ENCODE assay signal across 12 cellular contexts in genomic region chr12:94805749-94806148, GRCh38.
DNase-seq lines count a peak whose midpoint lies in the region; ATAC-seq and TF ChIP-seq lines count a peak whose summit lies in the region.
"Had no signal": no experiment of that assay in that cellular context is flagged by ENCODE, and none has a peak within 500 bp of the region (broad histone marks: within the 10 kb centered on the region; RNA-seq: fewer than 3 reads in every experiment).

No MANE protein-coding gene starts in this region.

- H3K79me1 ChIP-seq in mesendoderm (ENCODE audit: low read length) = no peaks in the 10 kb centered on the region

- no peak overlapping the region for H3K4ac ChIP-seq in mesendoderm (ENCODE audit: low read depth, low read length)

- no peaks in the 10 kb centered on the region for H3K79me2 ChIP-seq in mesendoderm (ENCODE audit: control insufficient read depth, insufficient read depth, low read length)

- H3K9ac ChIP-seq in mesendoderm (ENCODE audit: low read length) = no peak overlapping the region

- no peak overlapping the region for H2BK5ac ChIP-seq in mesendoderm (ENCODE audit: low read length)

- H3K27ac ChIP-seq in brain microvascular endothelial cell = no peak overlapping the region
- H3K27ac ChIP-seq in mesendoderm (ENCODE audit: low read depth, low read length) = no peak overlapping the region

- no peak for TF ChIP-seq CTCF in brain microvascular endothelial cell (IDR thresholded peaks at IDR 0.05; ENCODE audit: low read depth, low read length, missing control alignments)

- ATAC-seq in HG03565 (IDR thresholded peaks at IDR 0.05; ENCODE audit: unreplicated experiment) = peak; percentile 43
- ATAC-seq in GM18870 (IDR thresholded peaks at IDR 0.05; ENCODE audit: unreplicated experiment) = no peak

- H3K4me3 ChIP-seq in brain microvascular endothelial cell (ENCODE audit: low read depth, low read length) (no peak overlapping the region), mesendoderm (ENCODE audit: low read length) (no peak overlapping the region)

- H3K27me3 ChIP-seq in brain microvascular endothelial cell (replicated peaks) (no peaks in the 10 kb centered on the region), mesendoderm (ENCODE audit: insufficient read depth, low read length, poor library complexity) (no peaks in the 10 kb centered on the region)

- no peak overlapping the region for H4K8ac ChIP-seq in mesendoderm (ENCODE audit: low read depth, low read length)

- DNase-seq in CD1c-positive myeloid dendritic cell (ENCODE audit: extremely low spot score) (peak; percentile 42), brain microvascular endothelial cell (peak; percentile 61), mesendoderm (peak; percentile 46)
- no peak for DNase-seq in stimulated activated CD8-positive, alpha-beta memory T cell treated with anti-CD3 and anti-CD28 coated beads, Interleukin-4, amount 100 ng/mL, for 48 hours
- no peak for DNase-seq in activated CD8-positive, alpha-beta memory T cell treated with anti-CD3 and anti-CD28 coated beads for 24 hours
- no peak for DNase-seq in stimulated activated CD4-positive, alpha-beta T cell treated with anti-CD3 and anti-CD28 coated beads, Interleukin-2, amount 100 ng/mL, for 24 hours
- DNase-seq: DMS 273 treated with DMSO at 0.1 percent for 48 hours; left cardiac atrium; SHP77 treated with DMSO at 0.1 percent for 48 hours; stimulated activated CD4-positive, alpha-beta T cell treated with anti-CD3 and anti-CD28 coated beads, Interleukin-15, amount 100 ng/mL, for 24 hours had no signal

- no peak overlapping the region for H3K56ac ChIP-seq in mesendoderm (ENCODE audit: low read length)

- H2BK15ac ChIP-seq in mesendoderm (replicated peaks; ENCODE audit: low read depth) = no peak overlapping the region

- WGBS in mesendoderm (ENCODE audit: extremely low coverage, insufficient coverage, low lambda C conversion rate) = 100% methylated on average over 1 of the region's 2 CpGs

- H3K23ac ChIP-seq in mesendoderm (ENCODE audit: low read length) = no peak overlapping the region

- H3K4me1 ChIP-seq in mesendoderm (ENCODE audit: control insufficient read depth, low read depth, low read length) = no peaks in the 10 kb centered on the region

- in situ Hi-C loops in brain microvascular endothelial cell (cut with HindIII; ENCODE audit: low pct_ligation_motif_present, low sequenced_read_pairs) = no loop called here

- H2AK5ac ChIP-seq in mesendoderm (ENCODE audit: low read length) = no peak overlapping the region

- no peak overlapping the region for H3K18ac ChIP-seq in mesendoderm (ENCODE audit: low read length)

- no peak overlapping the region for H4K5ac ChIP-seq in mesendoderm (ENCODE audit: low read length)

- no peak overlapping the region for H3K4me2 ChIP-seq in mesendoderm (ENCODE audit: low read length)

- H2BK120ac ChIP-seq in mesendoderm (ENCODE audit: low read depth, low read length) = no peak overlapping the region

- H3K36me3 ChIP-seq in brain microvascular endothelial cell (replicated peaks) (no peaks in the 10 kb centered on the region), mesendoderm (ENCODE audit: control insufficient read depth, insufficient read depth, low read length) (no peaks in the 10 kb centered on the region)

Comparison
In these comparisons a context has a peak if more than half of its experiments do, and no peak if none do; other contexts are left out.
1. DNase-seq: peak in CD1c-positive myeloid dendritic cell (single experiment), brain microvascular endothelial cell (single experiment) and mesendoderm (single experiment); none in stimulated activated CD8-positive, alpha-beta memory T cell treated with anti-CD3 and anti-CD28 coated beads, Interleukin-4, amount 100 ng/mL, for 48 hours (single experiment), activated CD8-positive, alpha-beta memory T cell treated with anti-CD3 and anti-CD28 coated beads for 24 hours (single experiment) and stimulated activated CD4-positive, alpha-beta T cell treated with anti-CD3 and anti-CD28 coated beads, Interleukin-2, amount 100 ng/mL, for 24 hours (0 of 2).